1 cellular context compared by ENCODE assay signal in the genomic region with DNA sequence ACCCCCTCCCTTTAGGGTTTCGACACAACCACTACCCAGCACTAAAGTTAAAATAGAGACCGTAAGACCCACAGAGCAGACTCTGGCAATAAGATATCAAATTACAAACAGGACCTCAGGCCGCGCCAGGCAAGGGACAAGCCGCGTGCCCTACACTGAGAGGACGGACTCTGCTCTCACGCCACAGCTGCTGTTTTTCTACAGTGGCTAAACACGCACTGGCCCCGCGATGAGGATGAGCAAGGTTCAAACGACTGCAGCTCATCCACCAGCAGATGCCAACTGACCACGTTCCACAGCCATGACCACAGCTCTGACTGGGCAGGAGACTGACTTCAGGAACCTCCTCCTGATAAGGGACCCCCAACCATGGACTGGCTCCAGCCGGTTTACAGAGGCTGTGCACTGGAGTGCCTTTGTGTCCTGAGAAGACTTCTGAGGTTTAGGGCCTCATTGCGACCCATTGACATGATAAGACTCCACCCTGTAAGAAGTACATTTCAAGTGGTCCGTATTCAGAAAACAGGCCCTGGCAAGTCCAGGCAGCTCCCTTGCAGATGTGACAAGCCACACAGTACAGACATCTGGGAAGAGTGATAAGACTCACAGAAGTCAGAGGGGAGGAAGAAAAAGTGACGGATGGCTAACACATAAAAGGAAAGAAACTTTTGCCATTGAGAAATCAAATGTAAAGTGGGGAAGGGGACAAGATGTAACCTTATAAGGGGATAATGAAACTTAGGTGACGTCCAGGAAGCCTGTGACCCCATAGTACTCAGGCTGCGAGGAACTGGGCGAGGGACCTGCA.
A peak's percentile ranks its signal among the peaks of the same experiment; 100 is the strongest.
TF ChIP-seq lines count a peak whose summit lies in the region.

No MANE protein-coding gene starts in this region.

TF ChIP-seq in K562, 482 proteins besides CTCF, POLR2A, EP300 and RAD21 (continued from another document and continues in another):
- 0 out of 2 replicates have a peak, but pooled peaks have one; percentile 22 for TF ChIP-seq RERE (CRISPR knock-in tag; IDR thresholded peaks at IDR 0.05; ENCODE audit: borderline replicate concordance)
- TF ChIP-seq POLR2AphosphoS5 (IDR thresholded peaks at IDR 0.05; ENCODE audit: control insufficient read depth, insufficient read depth, low read depth, low read length) = peak; percentile 63
- no peak for TF ChIP-seq FOXA3 (CRISPR knock-in tag; conservative IDR thresholded peaks at IDR 0.05 in 1 of 2, IDR thresholded peaks at IDR 0.05 in 1 of 2)
- peak; percentile 74; the same call in 1 of the 2 replicates for TF ChIP-seq PML (IDR thresholded peaks at IDR 0.05; ENCODE audit: low read length)
- TF ChIP-seq E2F1 (CRISPR knock-in tag; IDR thresholded peaks at IDR 0.05) = 0 out of 2 replicates have a peak, but pooled peaks have one; percentile 26
- TF ChIP-seq TCF15 (CRISPR knock-in tag; IDR thresholded peaks at IDR 0.05) = no peak
- TF ChIP-seq EGR1 (conservative IDR thresholded peaks at IDR 0.05) = no peak
- TF ChIP-seq KAT8 (IDR thresholded peaks at IDR 0.05; ENCODE audit: low read depth) = no peak
- TF ChIP-seq, protein P1, sequence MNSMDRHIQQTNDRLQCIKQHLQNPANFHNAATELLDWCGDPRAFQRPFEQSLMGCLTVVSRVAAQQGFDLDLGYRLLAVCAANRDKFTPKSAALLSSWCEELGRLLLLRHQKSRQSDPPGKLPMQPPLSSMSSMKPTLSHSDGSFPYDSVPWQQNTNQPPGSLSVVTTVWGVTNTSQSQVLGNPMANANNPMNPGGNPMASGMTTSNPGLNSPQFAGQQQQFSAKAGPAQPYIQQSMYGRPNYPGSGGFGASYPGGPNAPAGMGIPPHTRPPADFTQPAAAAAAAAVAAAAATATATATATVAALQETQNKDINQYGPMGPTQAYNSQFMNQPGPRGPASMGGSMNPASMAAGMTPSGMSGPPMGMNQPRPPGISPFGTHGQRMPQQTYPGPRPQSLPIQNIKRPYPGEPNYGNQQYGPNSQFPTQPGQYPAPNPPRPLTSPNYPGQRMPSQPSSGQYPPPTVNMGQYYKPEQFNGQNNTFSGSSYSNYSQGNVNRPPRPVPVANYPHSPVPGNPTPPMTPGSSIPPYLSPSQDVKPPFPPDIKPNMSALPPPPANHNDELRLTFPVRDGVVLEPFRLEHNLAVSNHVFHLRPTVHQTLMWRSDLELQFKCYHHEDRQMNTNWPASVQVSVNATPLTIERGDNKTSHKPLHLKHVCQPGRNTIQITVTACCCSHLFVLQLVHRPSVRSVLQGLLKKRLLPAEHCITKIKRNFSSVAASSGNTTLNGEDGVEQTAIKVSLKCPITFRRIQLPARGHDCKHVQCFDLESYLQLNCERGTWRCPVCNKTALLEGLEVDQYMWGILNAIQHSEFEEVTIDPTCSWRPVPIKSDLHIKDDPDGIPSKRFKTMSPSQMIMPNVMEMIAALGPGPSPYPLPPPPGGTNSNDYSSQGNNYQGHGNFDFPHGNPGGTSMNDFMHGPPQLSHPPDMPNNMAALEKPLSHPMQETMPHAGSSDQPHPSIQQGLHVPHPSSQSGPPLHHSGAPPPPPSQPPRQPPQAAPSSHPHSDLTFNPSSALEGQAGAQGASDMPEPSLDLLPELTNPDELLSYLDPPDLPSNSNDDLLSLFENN (IDR thresholded peaks at IDR 0.05; ENCODE audit: low read depth in 2 of 2, low read length in 2 of 2) = peak in 1 of 2 experiments; percentile 85; a peak in 2 of 4 replicates
- no peak for TF ChIP-seq MYBL2 (IDR thresholded peaks at IDR 0.05; ENCODE audit: low read depth)
- no peak for TF ChIP-seq MYBL2 (CRISPR knock-in tag; IDR thresholded peaks at IDR 0.05; ENCODE audit: borderline replicate concordance)
- no peak for TF ChIP-seq MCM2 (IDR thresholded peaks at IDR 0.05; ENCODE audit: low read depth)
- TF ChIP-seq ATF7 (IDR thresholded peaks at IDR 0.05) = peak; percentile 76; the same call in 1 of the 2 replicates
- TF ChIP-seq CEBPB (tag; IDR thresholded peaks at IDR 0.05) = peak; percentile 83
- TF ChIP-seq, protein P2, sequence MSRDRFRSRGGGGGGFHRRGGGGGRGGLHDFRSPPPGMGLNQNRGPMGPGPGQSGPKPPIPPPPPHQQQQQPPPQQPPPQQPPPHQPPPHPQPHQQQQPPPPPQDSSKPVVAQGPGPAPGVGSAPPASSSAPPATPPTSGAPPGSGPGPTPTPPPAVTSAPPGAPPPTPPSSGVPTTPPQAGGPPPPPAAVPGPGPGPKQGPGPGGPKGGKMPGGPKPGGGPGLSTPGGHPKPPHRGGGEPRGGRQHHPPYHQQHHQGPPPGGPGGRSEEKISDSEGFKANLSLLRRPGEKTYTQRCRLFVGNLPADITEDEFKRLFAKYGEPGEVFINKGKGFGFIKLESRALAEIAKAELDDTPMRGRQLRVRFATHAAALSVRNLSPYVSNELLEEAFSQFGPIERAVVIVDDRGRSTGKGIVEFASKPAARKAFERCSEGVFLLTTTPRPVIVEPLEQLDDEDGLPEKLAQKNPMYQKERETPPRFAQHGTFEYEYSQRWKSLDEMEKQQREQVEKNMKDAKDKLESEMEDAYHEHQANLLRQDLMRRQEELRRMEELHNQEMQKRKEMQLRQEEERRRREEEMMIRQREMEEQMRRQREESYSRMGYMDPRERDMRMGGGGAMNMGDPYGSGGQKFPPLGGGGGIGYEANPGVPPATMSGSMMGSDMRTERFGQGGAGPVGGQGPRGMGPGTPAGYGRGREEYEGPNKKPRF (IDR thresholded peaks at IDR 0.05; ENCODE audit: low read depth, low read length) = no peak
- TF ChIP-seq TEAD1 (CRISPR knock-in tag; IDR thresholded peaks at IDR 0.05) = no peak
- no peak for TF ChIP-seq HNRNPH1 (optimal IDR thresholded peaks at IDR 0.05; ENCODE audit: low read depth, low read length)
- peak; percentile 77 for TF ChIP-seq HDAC3 (IDR thresholded peaks at IDR 0.05; ENCODE audit: borderline replicate concordance, partially characterized antibody)
- TF ChIP-seq CREB3L1 (IDR thresholded peaks at IDR 0.05; ENCODE audit: borderline replicate concordance, low read depth) = peak; percentile 60; the same call in 1 of the 2 replicates
